9 cellular contexts compared by ENCODE assay signal in the genomic region with DNA sequence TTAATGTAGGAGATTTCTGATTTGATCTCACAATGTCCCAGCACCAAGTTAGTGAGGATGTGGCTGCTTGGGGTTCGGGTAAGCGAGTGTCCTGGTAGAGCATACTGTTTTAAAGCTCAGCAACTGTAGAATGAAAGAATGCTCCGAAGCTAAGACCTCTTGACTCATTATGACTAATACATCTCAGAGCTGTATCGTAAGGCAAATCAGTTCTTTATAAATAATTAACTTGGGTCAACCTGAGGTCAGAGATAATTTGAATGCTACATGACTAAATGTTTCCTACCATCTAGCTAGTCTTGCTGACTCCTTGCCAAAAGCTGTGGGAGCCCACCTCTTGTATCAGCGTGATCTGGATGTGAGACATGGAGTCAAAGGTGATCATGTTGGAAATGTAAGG.
DNase-seq lines count a peak whose midpoint lies in the region; ATAC-seq, FAIRE-seq and TF ChIP-seq lines count a peak whose summit lies in the region.
"Had no signal": no experiment of that assay in that cellular context is flagged by ENCODE, and none has a peak within 500 bp of the region (broad histone marks: within the 10 kb centered on the region; RNA-seq: fewer than 3 reads in every experiment).

No MANE protein-coding gene starts in this region.

- H4K20me1 ChIP-seq in SK-N-SH (ENCODE audit: insufficient read depth), result no peaks in the 10 kb centered on the region

- H3K36me3 ChIP-seq in SK-N-SH (replicated peaks in 1 of 2; ENCODE audit: control insufficient read depth in 1 of 2, insufficient read depth in 2 of 2, low read length in 1 of 2), result no peaks in the 10 kb centered on the region
- H3K36me3 ChIP-seq: ovary had no signal

- no peaks in the 10 kb centered on the region for H3K27me3 ChIP-seq in SK-N-SH (ENCODE audit: insufficient read depth)
- H3K27me3 ChIP-seq: ovary had no signal

- peak in 1 of 2 experiments; percentile 79; a peak in 2 of 4 replicates for TF ChIP-seq EP300 in SK-N-SH (IDR thresholded peaks at IDR 0.05; ENCODE audit: borderline replicate concordance in 1 of 2, low read depth in 1 of 2, low read length in 1 of 2)

- H3K79me2 ChIP-seq in SK-N-SH (ENCODE audit: insufficient read depth), result no peaks in the 10 kb centered on the region

- peak overlapping the region; percentile 64; the same call in 1 of the 2 replicates for H3K9ac ChIP-seq in SK-N-SH

- POLR2A ChIA-PET in SK-N-SH (lab: Yijun Ruan, JAX), result no interaction called here

- CTCF ChIA-PET in SK-N-SH (lab: Yijun Ruan, JAX), result interaction anchor here (1.4 kb wide), 1 partner anchor 20 kb away, joined by 5 read pairs; no protein-coding TSS in a partner anchor

- H3K4me3 ChIP-seq in AG09309 (ENCODE audit: control insufficient read depth, low read depth, low read length) (no peak overlapping the region), SK-N-SH (ENCODE audit: low read depth in 2 of 2, low read length in 1 of 2) (0 out of 4 replicates have a peak overlapping the region, but pooled peaks of 1 of the 2 experiments have one; percentile 39)
- H3K4me3 ChIP-seq: ovary had no signal

- H2AFZ ChIP-seq in SK-N-SH (ENCODE audit: low read depth), result peak overlapping the region; percentile 79; the same call in 1 of the 2 replicates

- no peaks in the 10 kb centered on the region for H3K9me2 ChIP-seq in SK-N-SH

- H3K4me2 ChIP-seq in SK-N-SH, result peak overlapping the region; percentile 77

- peak; percentile 52 for DNase-seq in AG09309 (ENCODE audit: low read depth)
- peak; percentile 61 for DNase-seq in H4 (ENCODE audit: low spot score)
- DNase-seq in SK-N-SH, result no peak
- no peak for DNase-seq in activated effector memory CD4-positive, alpha-beta T cell treated with anti-CD3 and anti-CD28 coated beads, Interleukin-2, amount 50 U/mL, for 16 hours
- DNase-seq in CD1c-positive myeloid dendritic cell (ENCODE audit: extremely low spot score), result no peak
- no peak for DNase-seq in SIG-M5 (lab: John Stamatoyannopoulos, UW)
- DNase-seq: ovary had no signal

- peak; percentile 97 for FAIRE-seq in islet of Langerhans (lab: Jason Lieb, UNC)

- H3K4me1 ChIP-seq in SK-N-SH (ENCODE audit: control insufficient read depth in 1 of 2, insufficient read depth in 2 of 2, low read depth in 1 of 2, low read length in 1 of 2), result no peaks in the 10 kb centered on the region

- TF ChIP-seq CTCF in AG09309 (IDR thresholded peaks at IDR 0.05; ENCODE audit: control insufficient read depth, insufficient read depth, low read depth, low read length, missing control alignments) (no peak), SK-N-SH (IDR thresholded peaks at IDR 0.05) (no peak)

- peaks cover 16% of the 10 kb centered on the region for H3F3A ChIP-seq in SK-N-SH (replicated peaks; ENCODE audit: insufficient read depth)

- no peaks in the 10 kb centered on the region for H3K9me3 ChIP-seq in SK-N-SH
- H3K9me3 ChIP-seq: ovary had no signal

- WGBS in SK-N-SH (ENCODE audit: low lambda C conversion rate), result 10% methylated on average over 5 of the region's 5 CpGs

- H3K27ac ChIP-seq in SK-N-SH (ENCODE audit: low read depth in 2 of 2, low read length in 1 of 2), result peak overlapping the region in 1 of 2 experiments; percentile 97; a peak in 2 of 4 replicates
- H3K27ac ChIP-seq: ovary had no signal

- no peak for TF ChIP-seq RAD21 in SK-N-SH (IDR thresholded peaks at IDR 0.05; ENCODE audit: low read length)

- ATAC-seq in GM21526 (IDR thresholded peaks at IDR 0.05; ENCODE audit: low FRiP score, unreplicated experiment), result no peak

TF ChIP-seq in SK-N-SH, 30 proteins besides CTCF, POLR2A, EP300 and RAD21:
- TF ChIP-seq ELF1 (IDR thresholded peaks at IDR 0.05) (no peak), SIN3A (IDR thresholded peaks at IDR 0.05; ENCODE audit: borderline replicate concordance, low read depth, low read length) (no peak), CHD2 (IDR thresholded peaks at IDR 0.05; ENCODE audit: low read length, partially characterized antibody) (no peak), RXRA (IDR thresholded peaks at IDR 0.05; ENCODE audit: borderline replicate concordance, low read depth) (peak; percentile 99), NFIC (IDR thresholded peaks at IDR 0.05; ENCODE audit: borderline replicate concordance) (peak; percentile 73), FOSL2 (IDR thresholded peaks at IDR 0.05; ENCODE audit: borderline replicate concordance, low read depth) (peak; percentile 90), TCF12 (IDR thresholded peaks at IDR 0.05) (peak; percentile 70), TEAD4 (IDR thresholded peaks at IDR 0.05; ENCODE audit: borderline replicate concordance, insufficient read depth) (no peak), POLR2AphosphoS5 (IDR thresholded peaks at IDR 0.05; ENCODE audit: low read depth, low read length) (peak; percentile 27; the same call in 1 of the 2 replicates), FOXM1 (IDR thresholded peaks at IDR 0.05; ENCODE audit: low read depth) (no peak), JUND (IDR thresholded peaks at IDR 0.05) (peak; percentile 74), GABPA (IDR thresholded peaks at IDR 0.05; ENCODE audit: low read depth) (no peak)
- TF ChIP-seq, protein P1, sequence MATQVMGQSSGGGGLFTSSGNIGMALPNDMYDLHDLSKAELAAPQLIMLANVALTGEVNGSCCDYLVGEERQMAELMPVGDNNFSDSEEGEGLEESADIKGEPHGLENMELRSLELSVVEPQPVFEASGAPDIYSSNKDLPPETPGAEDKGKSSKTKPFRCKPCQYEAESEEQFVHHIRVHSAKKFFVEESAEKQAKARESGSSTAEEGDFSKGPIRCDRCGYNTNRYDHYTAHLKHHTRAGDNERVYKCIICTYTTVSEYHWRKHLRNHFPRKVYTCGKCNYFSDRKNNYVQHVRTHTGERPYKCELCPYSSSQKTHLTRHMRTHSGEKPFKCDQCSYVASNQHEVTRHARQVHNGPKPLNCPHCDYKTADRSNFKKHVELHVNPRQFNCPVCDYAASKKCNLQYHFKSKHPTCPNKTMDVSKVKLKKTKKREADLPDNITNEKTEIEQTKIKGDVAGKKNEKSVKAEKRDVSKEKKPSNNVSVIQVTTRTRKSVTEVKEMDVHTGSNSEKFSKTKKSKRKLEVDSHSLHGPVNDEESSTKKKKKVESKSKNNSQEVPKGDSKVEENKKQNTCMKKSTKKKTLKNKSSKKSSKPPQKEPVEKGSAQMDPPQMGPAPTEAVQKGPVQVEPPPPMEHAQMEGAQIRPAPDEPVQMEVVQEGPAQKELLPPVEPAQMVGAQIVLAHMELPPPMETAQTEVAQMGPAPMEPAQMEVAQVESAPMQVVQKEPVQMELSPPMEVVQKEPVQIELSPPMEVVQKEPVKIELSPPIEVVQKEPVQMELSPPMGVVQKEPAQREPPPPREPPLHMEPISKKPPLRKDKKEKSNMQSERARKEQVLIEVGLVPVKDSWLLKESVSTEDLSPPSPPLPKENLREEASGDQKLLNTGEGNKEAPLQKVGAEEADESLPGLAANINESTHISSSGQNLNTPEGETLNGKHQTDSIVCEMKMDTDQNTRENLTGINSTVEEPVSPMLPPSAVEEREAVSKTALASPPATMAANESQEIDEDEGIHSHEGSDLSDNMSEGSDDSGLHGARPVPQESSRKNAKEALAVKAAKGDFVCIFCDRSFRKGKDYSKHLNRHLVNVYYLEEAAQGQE (IDR thresholded peaks at IDR 0.05; ENCODE audit: low read depth, low read length), result no peak
- TF ChIP-seq, protein P2, sequence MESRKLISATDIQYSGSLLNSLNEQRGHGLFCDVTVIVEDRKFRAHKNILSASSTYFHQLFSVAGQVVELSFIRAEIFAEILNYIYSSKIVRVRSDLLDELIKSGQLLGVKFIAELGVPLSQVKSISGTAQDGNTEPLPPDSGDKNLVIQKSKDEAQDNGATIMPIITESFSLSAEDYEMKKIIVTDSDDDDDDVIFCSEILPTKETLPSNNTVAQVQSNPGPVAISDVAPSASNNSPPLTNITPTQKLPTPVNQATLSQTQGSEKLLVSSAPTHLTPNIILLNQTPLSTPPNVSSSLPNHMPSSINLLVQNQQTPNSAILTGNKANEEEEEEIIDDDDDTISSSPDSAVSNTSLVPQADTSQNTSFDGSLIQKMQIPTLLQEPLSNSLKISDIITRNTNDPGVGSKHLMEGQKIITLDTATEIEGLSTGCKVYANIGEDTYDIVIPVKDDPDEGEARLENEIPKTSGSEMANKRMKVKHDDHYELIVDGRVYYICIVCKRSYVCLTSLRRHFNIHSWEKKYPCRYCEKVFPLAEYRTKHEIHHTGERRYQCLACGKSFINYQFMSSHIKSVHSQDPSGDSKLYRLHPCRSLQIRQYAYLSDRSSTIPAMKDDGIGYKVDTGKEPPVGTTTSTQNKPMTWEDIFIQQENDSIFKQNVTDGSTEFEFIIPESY (IDR thresholded peaks at IDR 0.05; ENCODE audit: borderline replicate concordance, low read depth), result peak; percentile 62; the same call in 1 of the 2 replicates
- TF ChIP-seq, protein P3, sequence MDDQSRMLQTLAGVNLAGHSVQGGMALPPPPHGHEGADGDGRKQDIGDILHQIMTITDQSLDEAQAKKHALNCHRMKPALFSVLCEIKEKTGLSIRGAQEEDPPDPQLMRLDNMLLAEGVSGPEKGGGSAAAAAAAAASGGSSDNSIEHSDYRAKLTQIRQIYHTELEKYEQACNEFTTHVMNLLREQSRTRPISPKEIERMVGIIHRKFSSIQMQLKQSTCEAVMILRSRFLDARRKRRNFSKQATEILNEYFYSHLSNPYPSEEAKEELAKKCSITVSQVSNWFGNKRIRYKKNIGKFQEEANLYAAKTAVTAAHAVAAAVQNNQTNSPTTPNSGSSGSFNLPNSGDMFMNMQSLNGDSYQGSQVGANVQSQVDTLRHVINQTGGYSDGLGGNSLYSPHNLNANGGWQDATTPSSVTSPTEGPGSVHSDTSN (IDR thresholded peaks at IDR 0.05), result peak; percentile 62
- TF ChIP-seq, protein P4, sequence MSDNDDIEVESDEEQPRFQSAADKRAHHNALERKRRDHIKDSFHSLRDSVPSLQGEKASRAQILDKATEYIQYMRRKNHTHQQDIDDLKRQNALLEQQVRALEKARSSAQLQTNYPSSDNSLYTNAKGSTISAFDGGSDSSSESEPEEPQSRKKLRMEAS (IDR thresholded peaks at IDR 0.05; ENCODE audit: low read depth), result peak; percentile 39; the same call in 1 of the 2 replicates
- TF ChIP-seq, protein P5, sequence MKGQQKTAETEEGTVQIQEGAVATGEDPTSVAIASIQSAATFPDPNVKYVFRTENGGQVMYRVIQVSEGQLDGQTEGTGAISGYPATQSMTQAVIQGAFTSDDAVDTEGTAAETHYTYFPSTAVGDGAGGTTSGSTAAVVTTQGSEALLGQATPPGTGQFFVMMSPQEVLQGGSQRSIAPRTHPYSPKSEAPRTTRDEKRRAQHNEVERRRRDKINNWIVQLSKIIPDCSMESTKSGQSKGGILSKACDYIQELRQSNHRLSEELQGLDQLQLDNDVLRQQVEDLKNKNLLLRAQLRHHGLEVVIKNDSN (IDR thresholded peaks at IDR 0.05; ENCODE audit: borderline replicate concordance, low read depth), result no peak

Comparison
In these comparisons a context has a peak if more than half of its experiments do, and no peak if none do; other contexts are left out.
1. DNase-seq: peak in AG09309 (single experiment) and H4 (single experiment); none in SK-N-SH (single experiment), activated effector memory CD4-positive, alpha-beta T cell treated with anti-CD3 and anti-CD28 coated beads, Interleukin-2, amount 50 U/mL, for 16 hours (single experiment), CD1c-positive myeloid dendritic cell (single experiment) and SIG-M5 (single experiment).